9 cellular contexts compared by ENCODE assay signal in genomic region chr6:42748241-42748898, GRCh38. TPM values are rescaled to one million over a fixed set of nuclear protein-coding genes. Genes with fewer than 3 reads are reported as not detected.
DNase-seq lines count a peak whose midpoint lies in the region; ATAC-seq and TF ChIP-seq lines count a peak whose summit lies in the region.
"Had no signal": no experiment of that assay in that cellular context is flagged by ENCODE, and none has a peak within 500 bp of the region (broad histone marks: within the 10 kb centered on the region; RNA-seq: fewer than 3 reads in every experiment).

No MANE protein-coding gene starts in this region.

- H3K4me1 Mint-ChIP-seq in HFFc6 (ENCODE audit: low read depth) (peaks cover 30% of the 10 kb centered on the region), brain (peaks cover 46% of the 10 kb centered on the region)
- H3K4me1 Mint-ChIP-seq in naive thymus-derived CD4-positive, alpha-beta T cell, result peaks cover 19 to 52% (median 33%) of the 10 kb centered on the region in 7 donors

- no peaks in the 10 kb centered on the region for H3K9me3 Mint-ChIP-seq in HFFc6
- no peaks in the 10 kb centered on the region for H3K9me3 Mint-ChIP-seq in brain
- peaks cover 0 to 25% (median 5%) of the 10 kb centered on the region in 11 donors for H3K9me3 Mint-ChIP-seq in naive thymus-derived CD4-positive, alpha-beta T cell

- H2AK5ac ChIP-seq in neuronal stem cell (ENCODE audit: low read depth, low read length), result no peak overlapping the region

- no peaks in the 10 kb centered on the region for H3K27me3 ChIP-seq in BLaER1 treated with 17β-estradiol and CSF1 and Interleukin-3, amounts not matched to agents 10 nM and 100 nM
- no peaks in the 10 kb centered on the region for H3K27me3 ChIP-seq in naive thymus-derived CD4-positive, alpha-beta T cell (ENCODE audit: control insufficient read depth in 2 of 2, insufficient read depth in 2 of 2, low read length in 2 of 2)
- no peaks in the 10 kb centered on the region for H3K27me3 ChIP-seq in neuronal stem cell (ENCODE audit: control insufficient read depth in 3 of 3, insufficient read depth in 3 of 3, low read depth in 1 of 3, low read length in 3 of 3)

- peaks cover 15% of the 10 kb centered on the region for H3K36me3 Mint-ChIP-seq in HFFc6 (ENCODE audit: low read depth)
- H3K36me3 Mint-ChIP-seq in brain, result peaks cover 15% of the 10 kb centered on the region
- H3K36me3 Mint-ChIP-seq in naive thymus-derived CD4-positive, alpha-beta T cell, result peaks cover 4 to 16% (median 11%) of the 10 kb centered on the region in 5 donors

- peaks cover 1% of the 10 kb centered on the region; the same call in 1 of the 2 replicates for H3K27me3 Mint-ChIP-seq in HFFc6 (ENCODE audit: insufficient read depth)
- H3K27me3 Mint-ChIP-seq in brain, result peaks cover 9% of the 10 kb centered on the region
- H3K27me3 Mint-ChIP-seq in naive thymus-derived CD4-positive, alpha-beta T cell, result no peaks in the 10 kb centered on the region

- H2BK15ac ChIP-seq in neuronal stem cell (ENCODE audit: low read length), result no peak overlapping the region

- no peak overlapping the region for H3K14ac ChIP-seq in neuronal stem cell (ENCODE audit: low read length)

- no CpG with 5 or more reads among the region's 7 CpGs for WGBS in neuronal stem cell (ENCODE audit: extremely low coverage in 2 of 2, insufficient read length in 2 of 2, insufficient replicate concordance in 1 of 2), 2 donors

- no peak overlapping the region for H2BK12ac ChIP-seq in neuronal stem cell (ENCODE audit: low read length)

- no peaks in the 10 kb centered on the region for H3K9me3 ChIP-seq in BLaER1 treated with 17β-estradiol and CSF1 and Interleukin-3, amounts not matched to agents 10 nM and 100 nM (replicated peaks in 1 of 11)
- H3K9me3 ChIP-seq in naive thymus-derived CD4-positive, alpha-beta T cell (ENCODE audit: control insufficient read depth in 2 of 3, low read length in 3 of 3), result peaks cover 0 to 14% (median 0%) of the 10 kb centered on the region in 3 experiments
- no peaks in the 10 kb centered on the region for H3K9me3 ChIP-seq in neuronal stem cell (replicated peaks in 1 of 2; ENCODE audit: control insufficient read depth in 2 of 2, insufficient read depth in 1 of 2, low read depth in 1 of 2, low read length in 2 of 2)

- CTCF ChIA-PET in naive thymus-derived CD4-positive, alpha-beta T cell (lab: Charles Lee), result interaction anchor here (0.6 to 5.0 kb wide), 4 partner anchors 21 to 33 kb away, joined by 4 to 34 read pairs (median 7); no protein-coding TSS in a partner anchor

- H4K20me1 ChIP-seq in BLaER1 treated with 17β-estradiol and CSF1 and Interleukin-3, amounts not matched to agents 10 nM and 100 nM, result peaks cover 10 to 22% (median 20%) of the 10 kb centered on the region in 11 experiments; a peak in 19 of 22 replicates

- H3K4me3 ChIP-seq in BLaER1 treated with 17β-estradiol and CSF1 and Interleukin-3, amounts not matched to agents 10 nM and 100 nM, result peak overlapping the region; percentile 63 to 97 (median 74); a peak in 15 of 20 replicates
- no peak overlapping the region for H3K4me3 ChIP-seq in naive thymus-derived CD4-positive, alpha-beta T cell (ENCODE audit: low read length)
- no peak overlapping the region for H3K4me3 ChIP-seq in neuronal stem cell (ENCODE audit: low read length in 2 of 2)

- H2AFZ ChIP-seq in neuronal stem cell (ENCODE audit: low read length), result no peak overlapping the region

- POLR2A ChIA-PET in naive thymus-derived CD4-positive, alpha-beta T cell (lab: Charles Lee), result interaction anchor here (0.6 to 42.6 kb wide), 11 partner anchors 12 to 1726 kb away, joined by 3 to 1628 read pairs (median 10); partner anchors contain the start of genes BICRAL, CNPY3, PPP2R5D and RPL7L1

- H3K27ac Mint-ChIP-seq in HFFc6 (peak overlapping the region; percentile 91), brain (peak overlapping the region in 4 of 5 experiments; percentile 7 to 99 (median 58))
- H3K27ac Mint-ChIP-seq in naive thymus-derived CD4-positive, alpha-beta T cell, result peak overlapping the region; percentile 56 to 100 (median 99)

- no peak for ATAC-seq in naive thymus-derived CD4-positive, alpha-beta T cell
- ATAC-seq in HG02623 (IDR thresholded peaks at IDR 0.05; ENCODE audit: unreplicated experiment) (no peak), HG03135 (IDR thresholded peaks at IDR 0.05; ENCODE audit: unreplicated experiment) (no peak)

- no peak overlapping the region for H3K23ac ChIP-seq in neuronal stem cell (ENCODE audit: low read depth, low read length, poor library complexity)

- H3K27ac ChIP-seq in BLaER1 treated with 17β-estradiol and CSF1 and Interleukin-3, amounts not matched to agents 10 nM and 100 nM, result peak overlapping the region in 8 of 11 experiments; percentile 91 to 97 (median 94); a peak in 13 of 22 replicates
- H3K27ac ChIP-seq in naive thymus-derived CD4-positive, alpha-beta T cell (ENCODE audit: low read depth, low read length), result peak overlapping the region; percentile 88
- H3K27ac ChIP-seq in neuronal stem cell (replicated peaks; ENCODE audit: low read length), result no peak overlapping the region

- H3K4ac ChIP-seq in neuronal stem cell (ENCODE audit: low read length), result no peak overlapping the region

- TF ChIP-seq CTCF in HFFc6 (IDR thresholded peaks at IDR 0.05) (no peak), brain (conservative IDR thresholded peaks at IDR 0.05) (no peak)

- H3K79me1 ChIP-seq in neuronal stem cell (ENCODE audit: low read depth, low read length), result peaks cover 9% of the 10 kb centered on the region

- peak overlapping the region; percentile 93 for H3K4me3 Mint-ChIP-seq in HFFc6
- H3K4me3 Mint-ChIP-seq in brain, result peak overlapping the region; percentile 95 to 100 (median 98)
- H3K4me3 Mint-ChIP-seq in naive thymus-derived CD4-positive, alpha-beta T cell, result peak overlapping the region; percentile 60 to 100 (median 99)

- intact Hi-C loops in naive thymus-derived CD4-positive, alpha-beta T cell (cut with micrococcal nuclease), result loop anchor here (5.0 to 10.0 kb wide), 6 partner anchors 184 to 1676 kb away; partner anchors contain the start of genes NFYA (in 2 of the 2), OARD1 (in 2 of the 2), BYSL (in 1 of the 2) and MED20 (in 1 of the 2)

- H2BK120ac ChIP-seq in neuronal stem cell (ENCODE audit: low read depth, low read length), result no peak overlapping the region

- H4K91ac ChIP-seq in neuronal stem cell (ENCODE audit: low read depth, low read length, poor library complexity), result no peak overlapping the region

- DNase-seq in HFFc6, result no peak
- no peak for DNase-seq in naive thymus-derived CD4-positive, alpha-beta T cell
- DNase-seq in neuronal stem cell (ENCODE audit: low spot score), result no peak
- DNase-seq in activated CD4-positive, alpha-beta T cell treated with anti-CD3 and anti-CD28 coated beads, Interleukin-2, amount 50 U/mL, for 48 hours, result no peak
- DNase-seq: GOT3 had no signal

- no peak overlapping the region for H3K18ac ChIP-seq in neuronal stem cell (ENCODE audit: low read length)

- H3K4me2 ChIP-seq in BLaER1 treated with 17β-estradiol and CSF1 and Interleukin-3, amounts not matched to agents 10 nM and 100 nM, result peak overlapping the region; percentile 79 to 96 (median 88)
- H3K4me2 ChIP-seq in neuronal stem cell (ENCODE audit: insufficient read depth, low read length, poor library complexity, severe bottlenecking), result no peak overlapping the region

- no peak overlapping the region for H4K8ac ChIP-seq in neuronal stem cell (ENCODE audit: low read depth, low read length)

- peak overlapping the region; percentile 81 to 96 (median 91); a peak in 20 of 22 replicates for H3K9ac ChIP-seq in BLaER1 treated with 17β-estradiol and CSF1 and Interleukin-3, amounts not matched to agents 10 nM and 100 nM
- no peak overlapping the region for H3K9ac ChIP-seq in neuronal stem cell (ENCODE audit: low read depth, low read length, poor library complexity)

- H2BK5ac ChIP-seq in neuronal stem cell (ENCODE audit: low read length), result no peak overlapping the region

- H3K4me1 ChIP-seq in BLaER1 treated with 17β-estradiol and CSF1 and Interleukin-3, amounts not matched to agents 10 nM and 100 nM, result peaks cover 31 to 50% (median 34%) of the 10 kb centered on the region in 10 experiments
- H3K4me1 ChIP-seq in naive thymus-derived CD4-positive, alpha-beta T cell (ENCODE audit: control insufficient read depth in 2 of 2, insufficient read depth in 2 of 2, low read length in 2 of 2), result peaks cover 19 to 29% of the 10 kb centered on the region in 2 donors
- peaks cover 3 to 4% of the 10 kb centered on the region in 2 donors for H3K4me1 ChIP-seq in neuronal stem cell (ENCODE audit: control insufficient read depth in 2 of 2, insufficient read depth in 1 of 2, low read depth in 1 of 2, low read length in 2 of 2)

- H3K36me3 ChIP-seq in BLaER1 treated with 17β-estradiol and CSF1 and Interleukin-3, amounts not matched to agents 10 nM and 100 nM, result peaks cover 0 to 7% (median 0%) of the 10 kb centered on the region in 11 experiments; a peak in 5 of 22 replicates
- H3K36me3 ChIP-seq in naive thymus-derived CD4-positive, alpha-beta T cell (ENCODE audit: control insufficient read depth in 2 of 3, insufficient read depth in 3 of 3, low read length in 3 of 3), result peaks cover 0 to 7% (median 0%) of the 10 kb centered on the region in 3 experiments
- H3K36me3 ChIP-seq in neuronal stem cell (replicated peaks in 1 of 2; ENCODE audit: control insufficient read depth in 2 of 2, insufficient read depth in 2 of 2, low read length in 2 of 2), result peaks cover 0 to 12% of the 10 kb centered on the region in 2 donors

RNA-seq across cellular contexts. Expression of gene TBCC, which starts 2.5 kb away (rescaled TPM):
- 10 to 100 TPM; 20.6 to 25.2 (median 22.5) TPM for total RNA-seq in HFFc6 (2021; fragmentation: NEBNext Ultra II Directional; extraction: Animal tissue kit (Norgen Biotek cat#: 25700))
- 40.8 TPM for polyA plus RNA-seq in brain (ENCODE audit: insufficient read depth, low read depth, low replicate concordance)
- 10 to 100 TPM; 39.6 to 74.8 (median 71.4) TPM for total RNA-seq in naive thymus-derived CD4-positive, alpha-beta T cell
- 100 to 1,000 TPM; 103 to 119 TPM for polyA plus RNA-seq in naive thymus-derived CD4-positive, alpha-beta T cell
- 17.4 TPM for polyA plus RNA-seq in neuronal stem cell (2013, experiment 1 of 2)
- polyA plus RNA-seq in neuronal stem cell (2013, experiment 2 of 2), result 17.3 TPM

RNA-seq across cellular contexts. Expression of gene PRPH2, which starts 26.0 kb away (rescaled TPM):
- 1 to 10 TPM in 2 of 6 experiments, under 1 TPM in 4; 0.19 to 2.0 (median 0.37) TPM for total RNA-seq in HFFc6 (2021; fragmentation: NEBNext Ultra II Directional; extraction: Animal tissue kit (Norgen Biotek cat#: 25700))
- 2.0 TPM for polyA plus RNA-seq in brain (ENCODE audit: insufficient read depth, low read depth, low replicate concordance)
- not detected for total RNA-seq in naive thymus-derived CD4-positive, alpha-beta T cell
- under 1 TPM; 0.14 to 0.20 TPM for polyA plus RNA-seq in naive thymus-derived CD4-positive, alpha-beta T cell
- 0.10 TPM for polyA plus RNA-seq in neuronal stem cell (2013, experiment 1 of 2)
- 0.11 TPM for polyA plus RNA-seq in neuronal stem cell (2013, experiment 2 of 2)

RNA-seq across cellular contexts. Expression of gene BICRAL, which starts 33.5 kb away (rescaled TPM):
- 1 to 10 TPM; 8.0 to 9.8 (median 9.4) TPM for total RNA-seq in HFFc6 (2021; fragmentation: NEBNext Ultra II Directional; extraction: Animal tissue kit (Norgen Biotek cat#: 25700))
- polyA plus RNA-seq in brain (ENCODE audit: insufficient read depth, low read depth, low replicate concordance), result 17.9 TPM
- total RNA-seq in naive thymus-derived CD4-positive, alpha-beta T cell, result 10 to 100 TPM; 26.2 to 35.5 (median 31.8) TPM
- polyA plus RNA-seq in naive thymus-derived CD4-positive, alpha-beta T cell, result 1 to 10 TPM; 2.4 to 5.0 TPM
- polyA plus RNA-seq in neuronal stem cell (2013, experiment 1 of 2), result 5.0 TPM
- 4.7 TPM for polyA plus RNA-seq in neuronal stem cell (2013, experiment 2 of 2)

Comparison
In these comparisons a context has a peak if more than half of its experiments do, and no peak if none do; other contexts are left out.
1. H3K4me3 ChIP-seq: peak in BLaER1 treated with 17β-estradiol and CSF1 and Interleukin-3, amounts not matched to agents 10 nM and 100 nM (10 of 10); none in naive thymus-derived CD4-positive, alpha-beta T cell (single experiment) and neuronal stem cell (0 of 2).
2. Peak in every context shown above with its lines, with median percentiles within 50 percentile points of each other: H3K27ac Mint-ChIP-seq and H3K4me3 Mint-ChIP-seq.